ENCODE assay signal across 1 cellular context in the genomic region with DNA sequence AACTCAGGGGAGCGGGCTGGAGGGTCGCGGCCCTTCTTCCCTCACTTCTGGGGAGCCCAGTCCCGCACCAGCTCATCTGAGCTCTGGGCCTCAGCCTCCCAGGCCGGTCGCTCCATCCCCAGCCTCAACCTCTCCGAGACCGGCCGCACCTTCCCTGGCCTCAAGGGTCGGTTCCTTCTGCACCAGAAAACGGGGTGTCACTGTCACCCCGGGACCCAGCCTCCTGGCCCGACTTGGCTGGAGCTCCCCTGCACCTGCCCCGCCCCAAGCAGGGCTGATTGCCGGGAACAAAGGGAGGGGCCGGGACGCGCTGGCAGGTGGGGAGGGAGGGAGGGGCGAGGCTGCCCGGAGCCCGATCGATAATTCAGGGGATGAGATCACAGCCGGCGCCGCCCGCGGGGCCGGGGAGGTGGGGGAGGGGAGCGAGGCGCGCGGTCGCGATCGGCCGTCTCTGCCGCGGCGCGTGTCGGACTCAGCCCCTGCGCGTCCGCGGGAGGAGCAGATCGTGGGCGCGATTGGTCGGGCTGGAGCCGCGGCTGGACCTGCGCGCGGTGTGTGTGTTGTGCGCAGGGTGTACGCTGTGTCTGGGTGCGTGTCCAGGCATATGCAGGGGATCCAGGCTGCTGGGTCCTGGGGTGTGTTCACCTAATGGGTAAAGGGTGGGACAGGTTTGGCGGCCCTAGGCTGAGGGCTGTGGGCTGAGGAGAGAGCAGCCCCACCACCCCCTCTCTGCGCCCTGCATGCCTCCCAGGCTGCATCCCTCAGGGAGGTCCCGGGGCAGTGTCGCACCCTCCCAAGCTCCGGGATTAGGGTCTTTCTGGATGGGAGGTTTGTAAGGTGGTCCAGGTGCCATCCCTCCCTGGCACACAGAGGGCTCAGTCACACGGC.
A peak's percentile ranks its signal among the peaks of the same experiment; 100 is the strongest.
TF ChIP-seq lines count a peak whose summit lies in the region.

No MANE protein-coding gene starts in this region.

TF ChIP-seq in HepG2, 621 proteins besides CTCF, POLR2A, EP300 and RAD21 (continued from another document):
- no peak for TF ChIP-seq ZSCAN30 (CRISPR knock-in tag; IDR thresholded peaks at IDR 0.05)
- peak; percentile 70 for TF ChIP-seq ZBTB7B (CRISPR knock-in tag; IDR thresholded peaks at IDR 0.05)
- peak; percentile 91; the same call in 1 of the 2 replicates for TF ChIP-seq DNMT1 (CRISPR knock-in tag; IDR thresholded peaks at IDR 0.05)
- TF ChIP-seq, protein P1, sequence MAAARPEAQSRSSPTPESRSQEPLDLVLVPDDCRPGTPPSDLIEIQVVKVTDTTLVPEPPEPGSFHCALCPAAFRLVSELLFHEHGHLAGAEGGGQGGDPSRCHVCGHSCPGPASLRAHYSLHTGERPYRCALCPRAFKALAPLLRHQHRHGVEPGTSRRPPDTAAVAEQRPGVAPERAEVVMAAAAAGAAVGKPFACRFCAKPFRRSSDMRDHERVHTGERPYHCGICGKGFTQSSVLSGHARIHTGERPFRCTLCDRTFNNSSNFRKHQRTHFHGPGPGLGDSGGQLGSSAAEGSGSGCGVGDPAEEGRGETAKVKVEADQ (CRISPR knock-in tag; IDR thresholded peaks at IDR 0.05; ENCODE audit: borderline replicate concordance), result no peak
- peak; percentile 55; the same call in 1 of the 2 replicates for TF ChIP-seq PHF21A (CRISPR knock-in tag; IDR thresholded peaks at IDR 0.05)
- TF ChIP-seq ERF (CRISPR knock-in tag; IDR thresholded peaks at IDR 0.05), result no peak; the same call in 1 of the 2 replicates
- no peak for TF ChIP-seq ZNF460 (CRISPR knock-in tag; IDR thresholded peaks at IDR 0.05; ENCODE audit: borderline replicate concordance)
- no peak for TF ChIP-seq ZNF614 (CRISPR knock-in tag; IDR thresholded peaks at IDR 0.05; ENCODE audit: borderline replicate concordance)
- TF ChIP-seq, protein P2, sequence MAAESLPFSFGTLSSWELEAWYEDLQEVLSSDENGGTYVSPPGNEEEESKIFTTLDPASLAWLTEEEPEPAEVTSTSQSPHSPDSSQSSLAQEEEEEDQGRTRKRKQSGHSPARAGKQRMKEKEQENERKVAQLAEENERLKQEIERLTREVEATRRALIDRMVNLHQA (CRISPR knock-in tag; IDR thresholded peaks at IDR 0.05), result no peak
- no peak for TF ChIP-seq RFX1 (IDR thresholded peaks at IDR 0.05)
- no peak; the same call in 1 of the 2 replicates for TF ChIP-seq NCOR1 (IDR thresholded peaks at IDR 0.05; ENCODE audit: borderline replicate concordance, low read length)
- no peak for TF ChIP-seq PRPF4 (IDR thresholded peaks at IDR 0.05; ENCODE audit: low read depth, low read length, poor library complexity, severe bottlenecking)
- no peak for TF ChIP-seq ISX (CRISPR knock-in tag; conservative IDR thresholded peaks at IDR 0.05)
- TF ChIP-seq MIER3 (CRISPR knock-in tag; IDR thresholded peaks at IDR 0.05; ENCODE audit: borderline replicate concordance), result peak; percentile 45; the same call in 1 of the 2 replicates
- TF ChIP-seq FOSL1 (CRISPR knock-in tag; IDR thresholded peaks at IDR 0.05; ENCODE audit: borderline replicate concordance), result no peak
- TF ChIP-seq TCF7 (IDR thresholded peaks at IDR 0.05; ENCODE audit: low read depth), result peak; percentile 82
- no peak for TF ChIP-seq ZBTB21 (CRISPR knock-in tag; IDR thresholded peaks at IDR 0.05)
- TF ChIP-seq, protein P3, sequence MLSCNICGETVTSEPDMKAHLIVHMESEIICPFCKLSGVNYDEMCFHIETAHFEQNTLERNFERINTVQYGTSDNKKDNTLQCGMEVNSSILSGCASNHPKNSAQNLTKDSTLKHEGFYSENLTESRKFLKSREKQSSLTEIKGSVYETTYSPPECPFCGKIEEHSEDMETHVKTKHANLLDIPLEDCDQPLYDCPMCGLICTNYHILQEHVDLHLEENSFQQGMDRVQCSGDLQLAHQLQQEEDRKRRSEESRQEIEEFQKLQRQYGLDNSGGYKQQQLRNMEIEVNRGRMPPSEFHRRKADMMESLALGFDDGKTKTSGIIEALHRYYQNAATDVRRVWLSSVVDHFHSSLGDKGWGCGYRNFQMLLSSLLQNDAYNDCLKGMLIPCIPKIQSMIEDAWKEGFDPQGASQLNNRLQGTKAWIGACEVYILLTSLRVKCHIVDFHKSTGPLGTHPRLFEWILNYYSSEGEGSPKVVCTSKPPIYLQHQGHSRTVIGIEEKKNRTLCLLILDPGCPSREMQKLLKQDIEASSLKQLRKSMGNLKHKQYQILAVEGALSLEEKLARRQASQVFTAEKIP (CRISPR knock-in tag; IDR thresholded peaks at IDR 0.05; ENCODE audit: borderline replicate concordance), result no peak
- TF ChIP-seq RCOR2 (CRISPR knock-in tag; IDR thresholded peaks at IDR 0.05), result 0 out of 2 replicates have a peak, but pooled peaks have one; percentile 23
- TF ChIP-seq ZNF569 (CRISPR knock-in tag; IDR thresholded peaks at IDR 0.05; ENCODE audit: borderline replicate concordance), result no peak
- no peak for TF ChIP-seq YY1 (IDR thresholded peaks at IDR 0.05; ENCODE audit: insufficient read depth, insufficient replicate concordance, low read depth, low read length)
- no peak for TF ChIP-seq NR2F2 (IDR thresholded peaks at IDR 0.05; ENCODE audit: borderline replicate concordance, low read depth)
- no peak for TF ChIP-seq CHD4 (IDR thresholded peaks at IDR 0.05; ENCODE audit: borderline replicate concordance, low read length)
- no peak for TF ChIP-seq ZNF83 (CRISPR knock-in tag; IDR thresholded peaks at IDR 0.05; ENCODE audit: borderline replicate concordance)
- TF ChIP-seq ISL2 (CRISPR knock-in tag; IDR thresholded peaks at IDR 0.05), result 0 out of 2 replicates have a peak, but pooled peaks have one; percentile 39
- TF ChIP-seq RNF2 (conservative IDR thresholded peaks at IDR 0.05; ENCODE audit: low read depth), result no peak
- TF ChIP-seq, protein P4, sequence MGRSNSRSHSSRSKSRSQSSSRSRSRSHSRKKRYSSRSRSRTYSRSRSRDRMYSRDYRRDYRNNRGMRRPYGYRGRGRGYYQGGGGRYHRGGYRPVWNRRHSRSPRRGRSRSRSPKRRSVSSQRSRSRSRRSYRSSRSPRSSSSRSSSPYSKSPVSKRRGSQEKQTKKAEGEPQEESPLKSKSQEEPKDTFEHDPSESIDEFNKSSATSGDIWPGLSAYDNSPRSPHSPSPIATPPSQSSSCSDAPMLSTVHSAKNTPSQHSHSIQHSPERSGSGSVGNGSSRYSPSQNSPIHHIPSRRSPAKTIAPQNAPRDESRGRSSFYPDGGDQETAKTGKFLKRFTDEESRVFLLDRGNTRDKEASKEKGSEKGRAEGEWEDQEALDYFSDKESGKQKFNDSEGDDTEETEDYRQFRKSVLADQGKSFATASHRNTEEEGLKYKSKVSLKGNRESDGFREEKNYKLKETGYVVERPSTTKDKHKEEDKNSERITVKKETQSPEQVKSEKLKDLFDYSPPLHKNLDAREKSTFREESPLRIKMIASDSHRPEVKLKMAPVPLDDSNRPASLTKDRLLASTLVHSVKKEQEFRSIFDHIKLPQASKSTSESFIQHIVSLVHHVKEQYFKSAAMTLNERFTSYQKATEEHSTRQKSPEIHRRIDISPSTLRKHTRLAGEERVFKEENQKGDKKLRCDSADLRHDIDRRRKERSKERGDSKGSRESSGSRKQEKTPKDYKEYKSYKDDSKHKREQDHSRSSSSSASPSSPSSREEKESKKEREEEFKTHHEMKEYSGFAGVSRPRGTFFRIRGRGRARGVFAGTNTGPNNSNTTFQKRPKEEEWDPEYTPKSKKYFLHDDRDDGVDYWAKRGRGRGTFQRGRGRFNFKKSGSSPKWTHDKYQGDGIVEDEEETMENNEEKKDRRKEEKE (IDR thresholded peaks at IDR 0.05), result no peak
- TF ChIP-seq FOXA3 (CRISPR knock-in tag; IDR thresholded peaks at IDR 0.05), result peak; percentile 66; the same call in 1 of the 2 replicates
- TF ChIP-seq, protein P5, sequence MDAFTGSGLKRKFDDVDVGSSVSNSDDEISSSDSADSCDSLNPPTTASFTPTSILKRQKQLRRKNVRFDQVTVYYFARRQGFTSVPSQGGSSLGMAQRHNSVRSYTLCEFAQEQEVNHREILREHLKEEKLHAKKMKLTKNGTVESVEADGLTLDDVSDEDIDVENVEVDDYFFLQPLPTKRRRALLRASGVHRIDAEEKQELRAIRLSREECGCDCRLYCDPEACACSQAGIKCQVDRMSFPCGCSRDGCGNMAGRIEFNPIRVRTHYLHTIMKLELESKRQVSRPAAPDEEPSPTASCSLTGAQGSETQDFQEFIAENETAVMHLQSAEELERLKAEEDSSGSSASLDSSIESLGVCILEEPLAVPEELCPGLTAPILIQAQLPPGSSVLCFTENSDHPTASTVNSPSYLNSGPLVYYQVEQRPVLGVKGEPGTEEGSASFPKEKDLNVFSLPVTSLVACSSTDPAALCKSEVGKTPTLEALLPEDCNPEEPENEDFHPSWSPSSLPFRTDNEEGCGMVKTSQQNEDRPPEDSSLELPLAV (CRISPR knock-in tag; conservative IDR thresholded peaks at IDR 0.05; ENCODE audit: low read depth), result no peak
- no peak; the same call in 1 of the 2 replicates for TF ChIP-seq ZNF607 (CRISPR knock-in tag; IDR thresholded peaks at IDR 0.05; ENCODE audit: borderline replicate concordance)
- TF ChIP-seq PCBP2 (optimal IDR thresholded peaks at IDR 0.05; ENCODE audit: low read depth, low read length, poor library complexity, severe bottlenecking), result no peak
- no peak for TF ChIP-seq AHR (CRISPR knock-in tag; IDR thresholded peaks at IDR 0.05)
- no peak for TF ChIP-seq MYNN (CRISPR knock-in tag; IDR thresholded peaks at IDR 0.05; ENCODE audit: low read depth)
- TF ChIP-seq CENPX (CRISPR knock-in tag; IDR thresholded peaks at IDR 0.05), result no peak
- no peak for TF ChIP-seq CBX5 (CRISPR knock-in tag; IDR thresholded peaks at IDR 0.05; ENCODE audit: borderline replicate concordance)
- TF ChIP-seq CBX1 (IDR thresholded peaks at IDR 0.05; ENCODE audit: low read depth), result no peak
- no peak for TF ChIP-seq GLI4 (CRISPR knock-in tag; IDR thresholded peaks at IDR 0.05; ENCODE audit: borderline replicate concordance)
- no peak for TF ChIP-seq NR3C1 (CRISPR knock-in tag; IDR thresholded peaks at IDR 0.05)
